In genomic region chr16:2533142-2533755, GRCh38 we compare ENCODE assay signal across 8 cellular contexts. TPM values are rescaled to one million over a fixed set of nuclear protein-coding genes. Genes with fewer than 3 reads are reported as not detected.
DNase-seq lines count a peak whose midpoint lies in the region; ATAC-seq and TF ChIP-seq lines count a peak whose summit lies in the region.
"Not testable (repeated sequence)": the region's sequence is repeated elsewhere in the genome, so short reads cannot be mapped to it uniquely, and the experiment has no call there.

No MANE protein-coding gene starts in this region.

- in situ Hi-C loops in gastrocnemius medialis (cut with MboI; ENCODE audit: low sequenced_read_pairs in 4 of 4) = not testable (repeated sequence)

- H3K4me2 ChIP-seq in OCI-LY3 (ENCODE audit: low read length) = peak overlapping the region; percentile 91

- not testable (repeated sequence) for H3K36me3 Mint-ChIP-seq in activated T-cell treated with anti-CD3 and anti-CD28 coated beads, Interleukin-2, amount 50 U/mL, for 4 hours (ENCODE audit: insufficient read depth); chondrocyte (ENCODE audit: low read depth)

- H3K27me3 Mint-ChIP-seq in activated T-cell treated with anti-CD3 and anti-CD28 coated beads, Interleukin-2, amount 50 U/mL, for 4 hours (ENCODE audit: low read depth); chondrocyte (ENCODE audit: low read depth): not testable (repeated sequence)

- H3K27ac ChIP-seq in OCI-LY3 (ENCODE audit: low read length) = peak overlapping the region; percentile 75
- peak overlapping the region; percentile 96 to 99 for H3K27ac ChIP-seq in mucosa of rectum (ENCODE audit: low read depth in 2 of 2, low read length in 2 of 2)
- peak overlapping the region; percentile 95 to 99 (median 98) for H3K27ac ChIP-seq in gastrocnemius medialis
- H3K27ac ChIP-seq in uterus = peak overlapping the region; percentile 92 to 96

- peak overlapping the region; percentile 97 for H3K27ac Mint-ChIP-seq in chondrocyte (ENCODE audit: unreplicated experiment)

- H3K9ac ChIP-seq in OCI-LY3 (ENCODE audit: low read length) (peak overlapping the region; percentile 84), mucosa of rectum (ENCODE audit: low read depth in 1 of 2, low read length in 2 of 2) (peak overlapping the region in 1 of 2 donors; percentile 96)

- not testable (repeated sequence) for H4K20me1 ChIP-seq in OCI-LY3 (ENCODE audit: insufficient read depth, low read length)

- peak overlapping the region; percentile 69; the same call in 1 of the 2 replicates for H2AFZ ChIP-seq in OCI-LY3 (ENCODE audit: low read depth, low read length)

- peak overlapping the region; percentile 85 for H3K4me3 ChIP-seq in GM12865 (ENCODE audit: low read depth, low read length)
- H3K4me3 ChIP-seq in OCI-LY3 (ENCODE audit: low read length) = peak overlapping the region; percentile 82
- peak overlapping the region; percentile 76 to 84 for H3K4me3 ChIP-seq in mucosa of rectum (ENCODE audit: low read length in 2 of 2)
- H3K4me3 ChIP-seq in gastrocnemius medialis = peak overlapping the region; percentile 75 to 93 (median 85)
- peak overlapping the region; percentile 64 to 76 for H3K4me3 ChIP-seq in uterus

- intact Hi-C loops in Right ventricle myocardium superior (cut with DNase I); uterus (cut with DNase I; ENCODE audit: low total_unique reads): not testable (repeated sequence)
- intact Hi-C loops in gastrocnemius medialis (cut with DNase I; ENCODE audit: low total_unique reads) = loop anchor here (5.0 to 10.0 kb wide), 5 partner anchors 62 to 588 kb away; partner anchors contain the start of genes MSRB1, SRRM2 and ZNF598

- peaks cover 23% of the 10 kb centered on the region for H3K4me1 Mint-ChIP-seq in activated T-cell treated with anti-CD3 and anti-CD28 coated beads, Interleukin-2, amount 50 U/mL, for 4 hours (ENCODE audit: low read depth)
- H3K4me1 Mint-ChIP-seq in chondrocyte (ENCODE audit: low read depth) = peaks cover 28% of the 10 kb centered on the region

- not testable (repeated sequence) for DNase-seq in GM12865 (ENCODE audit: low read depth); activated T-cell treated with anti-CD3 and anti-CD28 coated beads, Interleukin-2, amount 50 U/mL, for 4 hours; chondrocyte (ENCODE audit: low spot score); gastrocnemius medialis
- DNase-seq in Right ventricle myocardium superior (peak; percentile 43), uterus (peak in 1 of 2 donors; percentile 15)

- H3K9me3 Mint-ChIP-seq in activated T-cell treated with anti-CD3 and anti-CD28 coated beads, Interleukin-2, amount 50 U/mL, for 4 hours; chondrocyte (ENCODE audit: low read depth): not testable (repeated sequence)

- peaks cover 11% of the 10 kb centered on the region for H3K36me3 ChIP-seq in OCI-LY3 (replicated peaks; ENCODE audit: low read depth, low read length)
- H3K36me3 ChIP-seq in mucosa of rectum (ENCODE audit: control insufficient read depth in 2 of 2, insufficient read depth in 2 of 2, low read length in 2 of 2) = peaks cover 6 to 14% of the 10 kb centered on the region in 2 donors
- H3K36me3 ChIP-seq in gastrocnemius medialis, uterus: not testable (repeated sequence)

- H3K9me3 ChIP-seq in OCI-LY3 (ENCODE audit: insufficient read depth, low read length); mucosa of rectum (ENCODE audit: control insufficient read depth in 2 of 2, low read length in 2 of 2); gastrocnemius medialis; uterus: not testable (repeated sequence)

- not testable (repeated sequence) for TF ChIP-seq CTCF in GM12865 (IDR thresholded peaks at IDR 0.05; ENCODE audit: insufficient read depth, low read depth, low read length, missing control alignments); OCI-LY3 (IDR thresholded peaks at IDR 0.05; ENCODE audit: low read depth, low read length); chondrocyte (IDR thresholded peaks at IDR 0.05); gastrocnemius medialis (IDR thresholded peaks at IDR 0.05 in 4 of 5, conservative IDR thresholded peaks at IDR 0.05 in 1 of 5); uterus (IDR thresholded peaks at IDR 0.05)

- not testable (repeated sequence) for TF ChIP-seq POLR2A in gastrocnemius medialis (IDR thresholded peaks at IDR 0.05); uterus (IDR thresholded peaks at IDR 0.05)

- H3K4me1 ChIP-seq in OCI-LY3 (ENCODE audit: low read length); uterus: not testable (repeated sequence)
- H3K4me1 ChIP-seq in mucosa of rectum (ENCODE audit: control insufficient read depth in 2 of 2, insufficient read depth in 2 of 2, low read length in 2 of 2) (peaks cover 13 to 23% of the 10 kb centered on the region in 2 donors), gastrocnemius medialis (peaks cover 0 to 14% of the 10 kb centered on the region in 2 donors)

- peak overlapping the region; percentile 90 for H3K4me3 Mint-ChIP-seq in activated T-cell treated with anti-CD3 and anti-CD28 coated beads, Interleukin-2, amount 50 U/mL, for 4 hours
- peak overlapping the region; percentile 91 for H3K4me3 Mint-ChIP-seq in chondrocyte (ENCODE audit: unreplicated experiment)

- not testable (repeated sequence) for H3K27me3 ChIP-seq in OCI-LY3 (ENCODE audit: low read depth, low read length); mucosa of rectum (ENCODE audit: control insufficient read depth in 2 of 2, insufficient read depth in 2 of 2, low read length in 2 of 2); gastrocnemius medialis; uterus

- ATAC-seq in activated T-cell treated with anti-CD3 and anti-CD28 coated beads, Interleukin-2, amount 50 U/mL, for 4 hours; Right ventricle myocardium superior (ENCODE audit: poor library complexity); gastrocnemius medialis: not testable (repeated sequence)

- H3K79me2 ChIP-seq in OCI-LY3 (ENCODE audit: low read length) = not testable (repeated sequence)

RNA-seq across cellular contexts. Expression of gene CEMP1, which starts 2.0 kb away (rescaled TPM):
- total RNA-seq in activated T-cell treated with anti-CD3 and anti-CD28 coated beads, Interleukin-2, amount 50 U/mL, for 4 hours = under 1 TPM; 0.16 to 0.60 (median 0.38) TPM
- total RNA-seq in chondrocyte = not detected in 3 replicates
- total RNA-seq in Right ventricle myocardium superior = not detected
- not detected for total RNA-seq in gastrocnemius medialis
- total RNA-seq in uterus = 1 to 10 TPM in 1 of 4 donors, under 1 TPM in 1, not detected in 2; 0.46 to 3.3 TPM

RNA-seq across cellular contexts. Expression of gene PDPK1, which starts 4.6 kb away (rescaled TPM):
- total RNA-seq in activated T-cell treated with anti-CD3 and anti-CD28 coated beads, Interleukin-2, amount 50 U/mL, for 4 hours = 10 to 100 TPM; 47.1 to 55.3 (median 54.3) TPM
- total RNA-seq in chondrocyte (39.2 to 40.6 TPM (median 39.6 TPM) in 3 replicates), Right ventricle myocardium superior (38.5 TPM), gastrocnemius medialis (10 to 100 TPM; 24.5 to 42.4 (median 34.7) TPM), uterus (10 to 100 TPM; 11.0 to 66.2 (median 23.9) TPM)

RNA-seq across cellular contexts. Expression of gene AMDHD2, which starts 13.1 kb away (rescaled TPM):
- total RNA-seq in activated T-cell treated with anti-CD3 and anti-CD28 coated beads, Interleukin-2, amount 50 U/mL, for 4 hours = 10 to 100 TPM; 32.0 to 35.3 (median 35.0) TPM
- 35.4 to 37.0 TPM (median 36.3 TPM) in 3 replicates for total RNA-seq in chondrocyte
- total RNA-seq in Right ventricle myocardium superior = 13.4 TPM
- 10 to 100 TPM; 12.3 to 18.1 (median 13.7) TPM for total RNA-seq in gastrocnemius medialis
- total RNA-seq in uterus = 10 to 100 TPM in 3 of 4 donors, 1 to 10 TPM in 1; 7.9 to 36.5 (median 22.0) TPM

RNA-seq across cellular contexts. Expression of gene ATP6V0C, which starts 19.5 kb away (rescaled TPM):
- 100 to 1,000 TPM; 184 to 198 (median 188) TPM for total RNA-seq in activated T-cell treated with anti-CD3 and anti-CD28 coated beads, Interleukin-2, amount 50 U/mL, for 4 hours
- total RNA-seq in chondrocyte (168 to 200 TPM (median 197 TPM) in 3 replicates), Right ventricle myocardium superior (129 TPM), gastrocnemius medialis (10 to 100 TPM; 22.1 to 84.2 (median 56.2) TPM), uterus (100 to 1,000 TPM in 1 of 4 donors, 10 to 100 TPM in 3; 14.3 to 126 (median 41.4) TPM)

RNA-seq across cellular contexts. Expression of gene TBC1D24, which starts 58.3 kb away (rescaled TPM):
- total RNA-seq in activated T-cell treated with anti-CD3 and anti-CD28 coated beads, Interleukin-2, amount 50 U/mL, for 4 hours = 10 to 100 TPM; 25.0 to 27.2 (median 26.3) TPM
- 17.9 to 19.6 TPM (median 18.7 TPM) in 3 replicates for total RNA-seq in chondrocyte
- total RNA-seq in Right ventricle myocardium superior = 11.8 TPM
- total RNA-seq in gastrocnemius medialis = 10 to 100 TPM in 2 of 4 donors, 1 to 10 TPM in 2; 8.7 to 14.8 (median 9.9) TPM
- total RNA-seq in uterus = 10 to 100 TPM in 1 of 4 donors, 1 to 10 TPM in 2, under 1 TPM in 1; 0.59 to 21.6 (median 4.6) TPM
